37 cellular contexts compared by ENCODE assay signal in genomic region chr19:31279436-31279765, GRCh38.
"Had no signal": no experiment of that assay in that cellular context is flagged by ENCODE, and none has a peak within 500 bp of the region (broad histone marks: within the 10 kb centered on the region; RNA-seq: fewer than 3 reads in every experiment).

No MANE protein-coding gene starts in this region.

- H3K36me3 ChIP-seq: adrenal gland, breast epithelium, cardiac muscle cell, gastrocnemius medialis, WERI-Rb-1 had no signal

- H3K4me1 Mint-ChIP-seq: activated B cell treated with CpG ODN at 0.5 μM for 24 hours; activated CD8-positive, alpha-beta memory T cell treated with anti-CD3 and anti-CD28 coated beads, Interleukin-2, amount 10 ng/mL, durations not matched to agents 7 days and 5 days; activated naive CD4-positive, alpha-beta T cell treated with anti-CD3 and anti-CD28 coated beads, Interleukin-2, amount 50 U/mL, for 24 hours; activated naive CD8-positive, alpha-beta T cell treated with anti-CD3 and anti-CD28 coated beads for 36 hours; activated naive CD8-positive, alpha-beta T cell treated with anti-CD3 and anti-CD28 coated beads, Interleukin-2, amount 50 U/mL, for 24 hours; central memory CD8-positive, alpha-beta T cell had no signal

- H3K4me3 Mint-ChIP-seq: activated B cell treated with CpG ODN at 0.5 μM for 24 hours; activated CD4-positive, alpha-beta memory T cell treated with anti-CD3 and anti-CD28 coated beads for 36 hours; activated CD8-positive, alpha-beta memory T cell treated with anti-CD3 and anti-CD28 coated beads, Interleukin-2, amount 10 ng/mL, durations not matched to agents 7 days and 5 days; activated CD8-positive, alpha-beta T cell treated with anti-CD3 and anti-CD28 coated beads, Interleukin-2, amount 10 ng/mL, durations not matched to agents 7 days and 5 days; activated naive CD4-positive, alpha-beta T cell treated with anti-CD3 and anti-CD28 coated beads for 36 hours; activated naive CD4-positive, alpha-beta T cell treated with anti-CD3 and anti-CD28 coated beads, Interleukin-2, amount 50 U/mL, for 24 hours; activated naive CD8-positive, alpha-beta T cell treated with anti-CD3 and anti-CD28 coated beads for 36 hours; activated naive CD8-positive, alpha-beta T cell treated with anti-CD3 and anti-CD28 coated beads, Interleukin-2, amount 50 U/mL, for 24 hours; activated T-helper 1 cell treated with anti-CD3 and anti-CD28 coated beads, Interleukin-12 subunit alpha, Interleukin-12 subunit beta, Interleukin-2, Interleukin-4 antibody, amounts not matched to agents 30 ng/mL and 10 ng/mL and 1 ng/mL, durations not matched to agents 14 hours and 24 hours and 36 hours; brain; central memory CD8-positive, alpha-beta T cell; dendritic cell treated with granulocyte-macrophage colony-stimulating factor and Interleukin-4, amounts not matched to agents 40 ng/mL and 50 ng/mL, for 4 days; endodermal cell; T-helper 17 cell; T-helper 2 cell treated with Interferon-gamma antibody and Interleukin-4, amounts not matched to agents 5 μg/mL and 100 μg/mL, for 36 hours had no signal

- H3K36me3 Mint-ChIP-seq: activated CD8-positive, alpha-beta memory T cell treated with anti-CD3 and anti-CD28 coated beads, Interleukin-2, amount 10 ng/mL, durations not matched to agents 7 days and 5 days; activated naive CD4-positive, alpha-beta T cell treated with anti-CD3 and anti-CD28 coated beads, Interleukin-2, amount 50 U/mL, for 24 hours; activated naive CD8-positive, alpha-beta T cell treated with anti-CD3 and anti-CD28 coated beads for 36 hours had no signal

- H3K4me3 ChIP-seq: adrenal gland, ascending aorta, breast epithelium, cardiac muscle cell, coronary artery, dorsolateral prefrontal cortex, gastrocnemius medialis had no signal

- DNase-seq: activated B cell treated with CpG ODN at 0.5 μM for 24 hours; activated CD4-positive, alpha-beta memory T cell treated with anti-CD3 and anti-CD28 coated beads for 36 hours; activated CD4-positive, alpha-beta T cell treated with anti-CD3 and anti-CD28 coated beads for 48 hours; activated CD8-positive, alpha-beta memory T cell treated with anti-CD3 and anti-CD28 coated beads, Interleukin-2, amount 10 ng/mL, durations not matched to agents 7 days and 5 days; activated CD8-positive, alpha-beta memory T cell treated with anti-CD3 and anti-CD28 coated beads, Interleukin-2, amount 50 U/mL, for 4 hours; activated CD8-positive, alpha-beta T cell treated with anti-CD3 and anti-CD28 coated beads, Interleukin-2, amount 10 ng/mL, durations not matched to agents 7 days and 5 days; activated effector memory CD4-positive, alpha-beta T cell treated with anti-CD3 and anti-CD28 coated beads, Interleukin-2, amount 50 U/mL, for 16 hours; activated naive CD4-positive, alpha-beta T cell treated with anti-CD3 and anti-CD28 coated beads for 36 hours; activated naive CD8-positive, alpha-beta T cell treated with anti-CD3 and anti-CD28 coated beads for 36 hours; activated naive CD8-positive, alpha-beta T cell treated with anti-CD3 and anti-CD28 coated beads, Interleukin-2, amount 50 U/mL, for 24 hours; activated T-cell treated with anti-CD3 and anti-CD28 coated beads, Interleukin-2, amount 50 U/mL, for 1 hour; activated T-cell treated with anti-CD3 and anti-CD28 coated beads, Interleukin-2, amount 50 U/mL, for 48 hours; adrenal gland; amygdala; effector memory CD4-positive, alpha-beta T cell; endodermal cell; foreskin fibroblast; gastrocnemius medialis; glutamatergic neuron; T-helper 1 cell; T-helper 17 cell; T1000; WERI-Rb-1 had no signal

- H3K27me3 Mint-ChIP-seq: activated B cell treated with CpG ODN at 0.5 μM for 24 hours; activated CD4-positive, alpha-beta memory T cell treated with anti-CD3 and anti-CD28 coated beads for 36 hours; activated CD8-positive, alpha-beta memory T cell treated with anti-CD3 and anti-CD28 coated beads, Interleukin-2, amount 10 ng/mL, durations not matched to agents 7 days and 5 days; activated naive CD4-positive, alpha-beta T cell treated with anti-CD3 and anti-CD28 coated beads, Interleukin-2, amount 50 U/mL, for 24 hours; activated naive CD8-positive, alpha-beta T cell treated with anti-CD3 and anti-CD28 coated beads for 36 hours; dendritic cell treated with granulocyte-macrophage colony-stimulating factor and Interleukin-4, amounts not matched to agents 40 ng/mL and 50 ng/mL, for 4 days had no signal

- ATAC-seq: activated CD4-positive, CD25-positive, alpha-beta regulatory T cell treated with anti-CD3 and anti-CD28 coated beads, Interleukin-2, amount 50 U/mL, for 24 hours; activated CD8-positive, alpha-beta memory T cell treated with anti-CD3 and anti-CD28 coated beads, Interleukin-2, amount 10 ng/mL, durations not matched to agents 7 days and 5 days; activated CD8-positive, alpha-beta T cell treated with anti-CD3 and anti-CD28 coated beads, Interleukin-2, amount 10 ng/mL, durations not matched to agents 7 days and 5 days; activated naive CD8-positive, alpha-beta T cell treated with anti-CD3 and anti-CD28 coated beads, Interleukin-2, amount 50 U/mL, for 24 hours; esophagus mucosa; gastrocnemius medialis; T-helper 17 cell had no signal

- H3K4me1 ChIP-seq: adrenal gland, ascending aorta, breast epithelium, gastrocnemius medialis had no signal

- H3K9me3 Mint-ChIP-seq: activated B cell treated with CpG ODN at 0.5 μM for 24 hours; activated CD4-positive, alpha-beta memory T cell treated with anti-CD3 and anti-CD28 coated beads for 36 hours; activated naive CD4-positive, alpha-beta T cell treated with anti-CD3 and anti-CD28 coated beads for 36 hours; activated naive CD4-positive, alpha-beta T cell treated with anti-CD3 and anti-CD28 coated beads, Interleukin-2, amount 50 U/mL, for 24 hours; activated naive CD8-positive, alpha-beta T cell treated with anti-CD3 and anti-CD28 coated beads for 36 hours; activated naive CD8-positive, alpha-beta T cell treated with anti-CD3 and anti-CD28 coated beads, Interleukin-2, amount 50 U/mL, for 24 hours; activated T-helper 1 cell treated with anti-CD3 and anti-CD28 coated beads, Interleukin-12 subunit alpha, Interleukin-12 subunit beta, Interleukin-2, Interleukin-4 antibody, amounts not matched to agents 30 ng/mL and 10 ng/mL and 1 ng/mL, durations not matched to agents 14 hours and 24 hours and 36 hours; activated T-helper 2 cell treated with anti-CD3 and anti-CD28 coated beads, Interferon-gamma antibody, Interleukin-2, Interleukin-4, amounts not matched to agents 10 μg/mL and 5 μg/mL and 100 μg/mL, durations not matched to agents 14 hours and 24 hours and 36 hours; brain; central memory CD8-positive, alpha-beta T cell; dendritic cell treated with granulocyte-macrophage colony-stimulating factor and Interleukin-4, amounts not matched to agents 40 ng/mL and 50 ng/mL, for 4 days; endodermal cell; T-helper 2 cell treated with Interferon-gamma antibody and Interleukin-4, amounts not matched to agents 5 μg/mL and 100 μg/mL, for 36 hours had no signal

- H3K27me3 ChIP-seq: adrenal gland, ascending aorta, breast epithelium, dorsolateral prefrontal cortex, gastrocnemius medialis had no signal

- H3K27ac Mint-ChIP-seq: activated B cell treated with CpG ODN at 0.5 μM for 24 hours; activated CD4-positive, alpha-beta memory T cell treated with anti-CD3 and anti-CD28 coated beads for 36 hours; activated CD8-positive, alpha-beta memory T cell treated with anti-CD3 and anti-CD28 coated beads, Interleukin-2, amount 10 ng/mL, durations not matched to agents 7 days and 5 days; activated CD8-positive, alpha-beta T cell treated with anti-CD3 and anti-CD28 coated beads, Interleukin-2, amount 10 ng/mL, durations not matched to agents 7 days and 5 days; activated naive CD4-positive, alpha-beta T cell treated with anti-CD3 and anti-CD28 coated beads for 36 hours; activated naive CD4-positive, alpha-beta T cell treated with anti-CD3 and anti-CD28 coated beads, Interleukin-2, amount 50 U/mL, for 24 hours; activated naive CD8-positive, alpha-beta T cell treated with anti-CD3 and anti-CD28 coated beads for 36 hours; activated naive CD8-positive, alpha-beta T cell treated with anti-CD3 and anti-CD28 coated beads, Interleukin-2, amount 50 U/mL, for 24 hours; activated T-helper 1 cell treated with anti-CD3 and anti-CD28 coated beads, Interleukin-12 subunit alpha, Interleukin-12 subunit beta, Interleukin-2, Interleukin-4 antibody, amounts not matched to agents 30 ng/mL and 10 ng/mL and 1 ng/mL, durations not matched to agents 14 hours and 24 hours and 36 hours; activated T-helper 2 cell treated with anti-CD3 and anti-CD28 coated beads, Interferon-gamma antibody, Interleukin-2, Interleukin-4, amounts not matched to agents 10 μg/mL and 5 μg/mL and 100 μg/mL, durations not matched to agents 14 hours and 24 hours and 36 hours; brain; dendritic cell treated with granulocyte-macrophage colony-stimulating factor and Interleukin-4, amounts not matched to agents 40 ng/mL and 50 ng/mL, for 4 days; endodermal cell; T-helper 17 cell; T-helper 2 cell treated with Interferon-gamma antibody and Interleukin-4, amounts not matched to agents 5 μg/mL and 100 μg/mL, for 36 hours had no signal

- H3K9me3 ChIP-seq: adrenal gland, ascending aorta, breast epithelium, gastrocnemius medialis had no signal

- H3K27ac ChIP-seq: adrenal gland, ascending aorta, breast epithelium, cardiac muscle cell, coronary artery, dorsolateral prefrontal cortex, gastrocnemius medialis, WERI-Rb-1 had no signal
